13 cellular contexts compared by ENCODE assay signal in the genomic region with DNA sequence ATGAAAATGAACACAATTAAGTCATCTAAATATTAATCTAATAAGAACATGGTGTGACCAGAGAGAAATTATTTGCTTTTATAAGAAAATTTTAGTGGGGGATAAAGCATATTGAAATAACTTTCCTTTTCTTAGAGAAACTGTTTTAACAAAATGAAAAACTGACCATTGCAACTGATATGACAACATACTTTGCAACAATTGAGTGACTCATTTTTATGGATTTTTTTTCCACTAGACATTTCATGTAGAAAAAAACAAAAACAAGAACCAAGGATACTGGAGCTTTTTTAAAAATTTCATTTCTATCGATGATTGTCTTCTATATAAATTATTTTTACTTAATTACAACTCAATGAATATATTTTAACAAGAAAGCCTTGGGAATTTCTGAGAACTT.
"Had no signal": no experiment of that assay in that cellular context is flagged by ENCODE, and none has a peak within 500 bp of the region (broad histone marks: within the 10 kb centered on the region; RNA-seq: fewer than 3 reads in every experiment).

No MANE protein-coding gene starts in this region.

- H3K27me3 ChIP-seq: body of pancreas, thyroid gland had no signal

- H3K4me3 ChIP-seq: body of pancreas, gastroesophageal sphincter, thyroid gland had no signal

- H3K36me3 ChIP-seq: gastroesophageal sphincter, thyroid gland had no signal

- H3K4me1 ChIP-seq: body of pancreas, gastroesophageal sphincter, thyroid gland had no signal

- H3K27ac ChIP-seq: body of pancreas, gastroesophageal sphincter, thyroid gland had no signal

- ATAC-seq: body of pancreas; esophagus mucosa; gastroesophageal sphincter; left ventricle myocardium superior; stimulated activated naive CD8-positive, alpha-beta T cell treated with anti-CD3 and anti-CD28 coated beads, Interleukin-15, amount 100 ng/mL, for 72 hours had no signal

- H3K9me3 ChIP-seq: body of pancreas, gastroesophageal sphincter, thyroid gland had no signal

- DNase-seq: activated CD4-positive, alpha-beta T cell treated with anti-CD3 and anti-CD28 coated beads, Interleukin-2, amount 50 U/mL, for 1 hour; activated naive CD4-positive, alpha-beta T cell treated with anti-CD3 and anti-CD28 coated beads, Interleukin-2, amount 50 U/mL, for 16 hours; amniotic stem cell; body of pancreas; dermis blood vessel endothelial cell; left ventricle myocardium superior; stimulated activated CD4-positive, alpha-beta T cell treated with anti-CD3 and anti-CD28 coated beads, Interleukin-4, amount 100 ng/mL, for 1 hour; stimulated activated naive CD8-positive, alpha-beta T cell treated with anti-CD3 and anti-CD28 coated beads, Interleukin-15, amount 100 ng/mL, for 72 hours; T-helper 2 cell; thyroid gland had no signal

- FAIRE-seq: TTC549 had no signal
